ENCODE assay signal across 24 cellular contexts in genomic region chr10:131844546-131845084, GRCh38.
"Had no signal": no experiment of that assay in that cellular context is flagged by ENCODE, and none has a peak within 500 bp of the region (broad histone marks: within the 10 kb centered on the region; RNA-seq: fewer than 3 reads in every experiment).

No MANE protein-coding gene starts in this region.

- H3K4me1 ChIP-seq: colonic mucosa, heart left ventricle, prostate gland, right atrium auricular region, suprapubic skin had no signal

- DNase-seq: activated CD4-positive, alpha-beta memory T cell treated with anti-CD3 and anti-CD28 coated beads, Interleukin-2, amount 10 ng/mL, durations not matched to agents 7 days and 5 days; activated CD4-positive, alpha-beta T cell treated with anti-CD3 and anti-CD28 coated beads for 48 hours; activated CD4-positive, CD25-positive, alpha-beta regulatory T cell; activated CD8-positive, alpha-beta memory T cell treated with anti-CD3 and anti-CD28 coated beads, Interleukin-2, amount 10 ng/mL, durations not matched to agents 7 days and 5 days; activated gamma-delta T cell; activated T-cell treated with anti-CD3 and anti-CD28 coated beads, Interleukin-2, amount 50 U/mL, for 4 hours; amniotic stem cell; colonic mucosa; kidney glomerular epithelial cell; mesendoderm; nucleus accumbens; stimulated activated CD4-positive, alpha-beta T cell treated with anti-CD3 and anti-CD28 coated beads, Interleukin-15, amount 100 ng/mL, for 24 hours; stimulated activated CD4-positive, alpha-beta T cell treated with anti-CD3 and anti-CD28 coated beads, Interleukin-2, amount 100 ng/mL, for 48 hours; T1000; trophoblast cell had no signal

- H3K9me3 ChIP-seq: colonic mucosa, heart left ventricle, prostate gland, right atrium auricular region, suprapubic skin had no signal

- H3K36me3 ChIP-seq: cardiac muscle cell, colonic mucosa, heart left ventricle, prostate gland, right atrium auricular region, suprapubic skin had no signal

- H3K4me3 Mint-ChIP-seq: activated CD4-positive, alpha-beta memory T cell treated with anti-CD3 and anti-CD28 coated beads, Interleukin-2, amount 10 ng/mL, durations not matched to agents 7 days and 5 days; activated CD8-positive, alpha-beta memory T cell treated with anti-CD3 and anti-CD28 coated beads, Interleukin-2, amount 10 ng/mL, durations not matched to agents 7 days and 5 days; activated T-cell treated with anti-CD3 and anti-CD28 coated beads, Interleukin-2, amount 50 U/mL, for 4 hours; naive thymus-derived CD8-positive, alpha-beta T cell; stimulated activated naive CD8-positive, alpha-beta T cell treated with anti-CD3 and anti-CD28 coated beads, Interleukin-15, Interleukin-2, amounts not matched to agents 100 ng/mL and 50 ng/mL, for 24 hours had no signal

- H3K4me1 Mint-ChIP-seq: activated CD4-positive, alpha-beta memory T cell treated with anti-CD3 and anti-CD28 coated beads, Interleukin-2, amount 10 ng/mL, durations not matched to agents 7 days and 5 days; activated CD8-positive, alpha-beta memory T cell treated with anti-CD3 and anti-CD28 coated beads, Interleukin-2, amount 10 ng/mL, durations not matched to agents 7 days and 5 days had no signal

- H3K36me3 Mint-ChIP-seq: activated CD8-positive, alpha-beta memory T cell treated with anti-CD3 and anti-CD28 coated beads, Interleukin-2, amount 10 ng/mL, durations not matched to agents 7 days and 5 days; activated naive CD4-positive, alpha-beta T cell treated with anti-CD3 and anti-CD28 coated beads, Interleukin-2, amount 50 U/mL, for 72 hours; naive thymus-derived CD8-positive, alpha-beta T cell had no signal

- H3K27ac Mint-ChIP-seq: activated CD4-positive, alpha-beta memory T cell treated with anti-CD3 and anti-CD28 coated beads, Interleukin-2, amount 10 ng/mL, durations not matched to agents 7 days and 5 days; activated CD8-positive, alpha-beta memory T cell treated with anti-CD3 and anti-CD28 coated beads, Interleukin-2, amount 10 ng/mL, durations not matched to agents 7 days and 5 days; activated naive CD4-positive, alpha-beta T cell treated with anti-CD3 and anti-CD28 coated beads, Interleukin-2, amount 50 U/mL, for 72 hours; naive thymus-derived CD8-positive, alpha-beta T cell; stimulated activated naive CD8-positive, alpha-beta T cell treated with anti-CD3 and anti-CD28 coated beads, Interleukin-15, Interleukin-2, amounts not matched to agents 100 ng/mL and 50 ng/mL, for 24 hours had no signal

- H3K4me3 ChIP-seq: cardiac muscle cell, colonic mucosa, heart left ventricle, prostate gland, right atrium auricular region, skin epidermis, suprapubic skin had no signal

- ATAC-seq: activated CD8-positive, alpha-beta memory T cell treated with anti-CD3 and anti-CD28 coated beads, Interleukin-2, amount 10 ng/mL, durations not matched to agents 7 days and 5 days; activated naive CD4-positive, alpha-beta T cell treated with anti-CD3 and anti-CD28 coated beads, Interleukin-2, amount 50 U/mL, for 72 hours; activated T-cell treated with anti-CD3 and anti-CD28 coated beads, Interleukin-2, amount 50 U/mL, for 4 hours; heart left ventricle; naive thymus-derived CD8-positive, alpha-beta T cell had no signal

- H3K9me3 Mint-ChIP-seq: activated CD4-positive, alpha-beta memory T cell treated with anti-CD3 and anti-CD28 coated beads, Interleukin-2, amount 10 ng/mL, durations not matched to agents 7 days and 5 days; activated naive CD4-positive, alpha-beta T cell treated with anti-CD3 and anti-CD28 coated beads, Interleukin-2, amount 50 U/mL, for 72 hours; activated T-cell treated with anti-CD3 and anti-CD28 coated beads, Interleukin-2, amount 50 U/mL, for 4 hours; naive thymus-derived CD8-positive, alpha-beta T cell; stimulated activated naive CD8-positive, alpha-beta T cell treated with anti-CD3 and anti-CD28 coated beads, Interleukin-15, Interleukin-2, amounts not matched to agents 100 ng/mL and 50 ng/mL, for 24 hours had no signal

- H3K27ac ChIP-seq: cardiac muscle cell, colonic mucosa, heart left ventricle, prostate gland, right atrium auricular region, skin epidermis, suprapubic skin had no signal

- H3K27me3 ChIP-seq: cardiac muscle cell, colonic mucosa, right atrium auricular region had no signal

- H3K27me3 Mint-ChIP-seq: activated CD4-positive, alpha-beta memory T cell treated with anti-CD3 and anti-CD28 coated beads, Interleukin-2, amount 10 ng/mL, durations not matched to agents 7 days and 5 days; activated CD8-positive, alpha-beta memory T cell treated with anti-CD3 and anti-CD28 coated beads, Interleukin-2, amount 10 ng/mL, durations not matched to agents 7 days and 5 days; stimulated activated naive CD8-positive, alpha-beta T cell treated with anti-CD3 and anti-CD28 coated beads, Interleukin-15, Interleukin-2, amounts not matched to agents 100 ng/mL and 50 ng/mL, for 24 hours had no signal
